13 cellular contexts compared by ENCODE assay signal in the genomic region with DNA sequence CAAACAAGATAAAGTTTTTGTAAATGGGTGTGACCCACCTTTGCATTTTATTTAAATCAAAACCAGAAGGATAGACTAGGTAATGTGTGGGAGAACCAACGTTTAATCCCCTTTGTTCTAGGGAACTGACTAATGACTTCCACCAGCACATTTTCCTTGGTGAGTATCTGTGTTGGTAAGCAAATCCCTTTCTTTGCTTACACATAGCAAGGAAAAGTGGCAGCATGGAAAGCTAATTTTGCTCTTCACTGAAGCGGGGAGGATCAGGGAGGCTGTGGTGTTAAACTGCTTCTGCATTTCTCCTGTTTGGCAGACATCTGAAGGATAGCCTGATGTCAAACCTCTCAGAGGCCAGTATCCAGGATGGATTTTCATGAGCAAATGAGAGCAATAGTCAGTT.
"Had no signal": no experiment of that assay in that cellular context is flagged by ENCODE, and none has a peak within 500 bp of the region (broad histone marks: within the 10 kb centered on the region; RNA-seq: fewer than 3 reads in every experiment).

No MANE protein-coding gene starts in this region.

- H3K4me2 ChIP-seq: hepatocyte had no signal

- H3K4me1 ChIP-seq: left lung had no signal

- H3K9me3 ChIP-seq: left lung, right lobe of liver had no signal

- H3K36me3 ChIP-seq: left lung, right lobe of liver had no signal

- H3K27ac ChIP-seq: dorsolateral prefrontal cortex, hepatocyte, right lobe of liver had no signal

- H3K27me3 ChIP-seq: dorsolateral prefrontal cortex, hepatocyte, left lung, right lobe of liver had no signal

- H2AFZ ChIP-seq: hepatocyte had no signal

- DNase-seq: activated CD4-positive, alpha-beta T cell treated with anti-CD3 and anti-CD28 coated beads for 1 hour; activated CD4-positive, alpha-beta T cell treated with anti-CD3 and anti-CD28 coated beads, Interleukin-2, amount 50 U/mL, for 48 hours; activated naive CD4-positive, alpha-beta T cell treated with anti-CD3 and anti-CD28 coated beads for 36 hours; activated naive CD8-positive, alpha-beta T cell treated with anti-CD3 and anti-CD28 coated beads, Interleukin-2, amount 50 U/mL, for 24 hours; dorsolateral prefrontal cortex; islet precursor cell; left lung; right lobe of liver; T-cell; T1000 had no signal

- H3K4me3 ChIP-seq: dorsolateral prefrontal cortex, hepatocyte, left lung, right lobe of liver had no signal

- ATAC-seq: activated naive CD8-positive, alpha-beta T cell treated with anti-CD3 and anti-CD28 coated beads, Interleukin-2, amount 50 U/mL, for 24 hours; activated T-helper 17 cell treated with anti-CD3 and anti-CD28 coated beads, Interleukin-2, amount 50 U/mL, for 72 hours; natural killer cell treated with Interleukin-12 subunit alpha and Interleukin-12 subunit beta and Interleukin-15 and Interleukin-18, amount 100 ng/mL, for 72 hours; T-cell had no signal
